ENCODE assay signal across 1 cellular context in the genomic region with DNA sequence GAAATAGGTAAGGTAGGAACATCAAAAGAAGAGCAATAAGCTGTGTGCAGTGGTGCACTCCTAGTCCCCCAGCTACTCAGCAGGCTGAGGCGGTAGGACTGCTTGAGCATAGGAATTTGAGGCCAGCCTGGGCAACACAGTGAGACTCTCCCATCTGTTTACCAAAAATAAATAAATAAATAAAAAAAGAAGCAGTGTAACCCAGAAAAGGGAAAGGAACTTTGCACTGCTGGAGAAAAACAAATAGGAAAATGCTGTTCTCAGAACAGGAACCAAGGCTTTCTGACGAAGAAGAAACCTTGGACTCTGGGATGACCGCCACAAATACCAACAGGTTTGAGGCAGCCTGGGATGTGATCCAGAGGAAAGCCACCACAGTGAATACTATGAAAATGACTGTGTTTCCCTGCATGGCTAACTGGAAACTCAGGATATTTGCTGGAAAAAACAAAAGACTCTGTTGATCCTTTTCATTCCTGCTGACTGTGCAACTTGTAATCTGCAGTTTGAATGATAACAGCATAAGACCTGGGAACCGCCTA.
A peak's percentile ranks its signal among the peaks of the same experiment; 100 is the strongest.
TF ChIP-seq lines count a peak whose summit lies in the region.

No MANE protein-coding gene starts in this region.

TF ChIP-seq in HepG2, 621 proteins besides CTCF, POLR2A, EP300 and RAD21 (continued from another document and continues in another):
- TF ChIP-seq, protein P1, sequence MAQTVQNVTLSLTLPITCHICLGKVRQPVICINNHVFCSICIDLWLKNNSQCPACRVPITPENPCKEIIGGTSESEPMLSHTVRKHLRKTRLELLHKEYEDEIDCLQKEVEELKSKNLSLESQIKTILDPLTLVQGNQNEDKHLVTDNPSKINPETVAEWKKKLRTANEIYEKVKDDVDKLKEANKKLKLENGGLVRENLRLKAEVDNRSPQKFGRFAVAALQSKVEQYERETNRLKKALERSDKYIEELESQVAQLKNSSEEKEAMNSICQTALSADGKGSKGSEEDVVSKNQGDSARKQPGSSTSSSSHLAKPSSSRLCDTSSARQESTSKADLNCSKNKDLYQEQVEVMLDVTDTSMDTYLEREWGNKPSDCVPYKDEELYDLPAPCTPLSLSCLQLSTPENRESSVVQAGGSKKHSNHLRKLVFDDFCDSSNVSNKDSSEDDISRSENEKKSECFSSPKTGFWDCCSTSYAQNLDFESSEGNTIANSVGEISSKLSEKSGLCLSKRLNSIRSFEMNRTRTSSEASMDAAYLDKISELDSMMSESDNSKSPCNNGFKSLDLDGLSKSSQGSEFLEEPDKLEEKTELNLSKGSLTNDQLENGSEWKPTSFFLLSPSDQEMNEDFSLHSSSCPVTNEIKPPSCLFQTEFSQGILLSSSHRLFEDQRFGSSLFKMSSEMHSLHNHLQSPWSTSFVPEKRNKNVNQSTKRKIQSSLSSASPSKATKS (CRISPR knock-in tag; IDR thresholded peaks at IDR 0.05), result no peak
- TF ChIP-seq, protein P2, sequence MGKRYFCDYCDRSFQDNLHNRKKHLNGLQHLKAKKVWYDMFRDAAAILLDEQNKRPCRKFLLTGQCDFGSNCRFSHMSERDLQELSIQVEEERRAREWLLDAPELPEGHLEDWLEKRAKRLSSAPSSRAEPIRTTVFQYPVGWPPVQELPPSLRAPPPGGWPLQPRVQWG (CRISPR knock-in tag; IDR thresholded peaks at IDR 0.05; ENCODE audit: borderline replicate concordance, low read depth), result no peak
- TF ChIP-seq, protein P3, sequence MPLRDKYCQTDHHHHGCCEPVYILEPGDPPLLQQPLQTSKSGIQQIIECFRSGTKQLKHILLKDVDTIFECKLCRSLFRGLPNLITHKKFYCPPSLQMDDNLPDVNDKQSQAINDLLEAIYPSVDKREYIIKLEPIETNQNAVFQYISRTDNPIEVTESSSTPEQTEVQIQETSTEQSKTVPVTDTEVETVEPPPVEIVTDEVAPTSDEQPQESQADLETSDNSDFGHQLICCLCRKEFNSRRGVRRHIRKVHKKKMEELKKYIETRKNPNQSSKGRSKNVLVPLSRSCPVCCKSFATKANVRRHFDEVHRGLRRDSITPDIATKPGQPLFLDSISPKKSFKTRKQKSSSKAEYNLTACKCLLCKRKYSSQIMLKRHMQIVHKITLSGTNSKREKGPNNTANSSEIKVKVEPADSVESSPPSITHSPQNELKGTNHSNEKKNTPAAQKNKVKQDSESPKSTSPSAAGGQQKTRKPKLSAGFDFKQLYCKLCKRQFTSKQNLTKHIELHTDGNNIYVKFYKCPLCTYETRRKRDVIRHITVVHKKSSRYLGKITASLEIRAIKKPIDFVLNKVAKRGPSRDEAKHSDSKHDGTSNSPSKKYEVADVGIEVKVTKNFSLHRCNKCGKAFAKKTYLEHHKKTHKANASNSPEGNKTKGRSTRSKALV (CRISPR knock-in tag; IDR thresholded peaks at IDR 0.05), result peak; percentile 43; the same call in 1 of the 2 replicates
- TF ChIP-seq MED1 (CRISPR knock-in tag; IDR thresholded peaks at IDR 0.05) (peak; percentile 86), JDP2 (CRISPR knock-in tag; IDR thresholded peaks at IDR 0.05; ENCODE audit: borderline replicate concordance) (no peak), TAF15 (IDR thresholded peaks at IDR 0.05; ENCODE audit: low read depth, low read length, poor library complexity, severe bottlenecking) (no peak), ZNF317 (CRISPR knock-in tag; IDR thresholded peaks at IDR 0.05) (no peak), ATAD3A (CRISPR knock-in tag; IDR thresholded peaks at IDR 0.05) (no peak), AGO1 (IDR thresholded peaks at IDR 0.05; ENCODE audit: low read depth, low read length, poor library complexity, severe bottlenecking) (no peak), ZMYM3 (CRISPR knock-in tag; IDR thresholded peaks at IDR 0.05) (peak; percentile 92), PCBP2 (optimal IDR thresholded peaks at IDR 0.05; ENCODE audit: low read depth, low read length, poor library complexity, severe bottlenecking) (no peak), PHF21A (CRISPR knock-in tag; IDR thresholded peaks at IDR 0.05) (peak; percentile 55; the same call in 1 of the 2 replicates), TCF7L2 (IDR thresholded peaks at IDR 0.05; ENCODE audit: low read depth, low read length) (no peak), HDAC1 (CRISPR knock-in tag; IDR thresholded peaks at IDR 0.05) (peak; percentile 28; the same call in 1 of the 2 replicates), ZNF777 (CRISPR knock-in tag; IDR thresholded peaks at IDR 0.05) (no peak), MTA3 (CRISPR knock-in tag; IDR thresholded peaks at IDR 0.05) (no peak), ZNF20 (CRISPR knock-in tag; IDR thresholded peaks at IDR 0.05) (no peak), CHCHD3 (CRISPR knock-in tag; IDR thresholded peaks at IDR 0.05) (no peak)
- TF ChIP-seq, protein P4, sequence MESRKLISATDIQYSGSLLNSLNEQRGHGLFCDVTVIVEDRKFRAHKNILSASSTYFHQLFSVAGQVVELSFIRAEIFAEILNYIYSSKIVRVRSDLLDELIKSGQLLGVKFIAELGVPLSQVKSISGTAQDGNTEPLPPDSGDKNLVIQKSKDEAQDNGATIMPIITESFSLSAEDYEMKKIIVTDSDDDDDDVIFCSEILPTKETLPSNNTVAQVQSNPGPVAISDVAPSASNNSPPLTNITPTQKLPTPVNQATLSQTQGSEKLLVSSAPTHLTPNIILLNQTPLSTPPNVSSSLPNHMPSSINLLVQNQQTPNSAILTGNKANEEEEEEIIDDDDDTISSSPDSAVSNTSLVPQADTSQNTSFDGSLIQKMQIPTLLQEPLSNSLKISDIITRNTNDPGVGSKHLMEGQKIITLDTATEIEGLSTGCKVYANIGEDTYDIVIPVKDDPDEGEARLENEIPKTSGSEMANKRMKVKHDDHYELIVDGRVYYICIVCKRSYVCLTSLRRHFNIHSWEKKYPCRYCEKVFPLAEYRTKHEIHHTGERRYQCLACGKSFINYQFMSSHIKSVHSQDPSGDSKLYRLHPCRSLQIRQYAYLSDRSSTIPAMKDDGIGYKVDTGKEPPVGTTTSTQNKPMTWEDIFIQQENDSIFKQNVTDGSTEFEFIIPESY (CRISPR knock-in tag; IDR thresholded peaks at IDR 0.05), result peak; percentile 93
- TF ChIP-seq, protein P5, sequence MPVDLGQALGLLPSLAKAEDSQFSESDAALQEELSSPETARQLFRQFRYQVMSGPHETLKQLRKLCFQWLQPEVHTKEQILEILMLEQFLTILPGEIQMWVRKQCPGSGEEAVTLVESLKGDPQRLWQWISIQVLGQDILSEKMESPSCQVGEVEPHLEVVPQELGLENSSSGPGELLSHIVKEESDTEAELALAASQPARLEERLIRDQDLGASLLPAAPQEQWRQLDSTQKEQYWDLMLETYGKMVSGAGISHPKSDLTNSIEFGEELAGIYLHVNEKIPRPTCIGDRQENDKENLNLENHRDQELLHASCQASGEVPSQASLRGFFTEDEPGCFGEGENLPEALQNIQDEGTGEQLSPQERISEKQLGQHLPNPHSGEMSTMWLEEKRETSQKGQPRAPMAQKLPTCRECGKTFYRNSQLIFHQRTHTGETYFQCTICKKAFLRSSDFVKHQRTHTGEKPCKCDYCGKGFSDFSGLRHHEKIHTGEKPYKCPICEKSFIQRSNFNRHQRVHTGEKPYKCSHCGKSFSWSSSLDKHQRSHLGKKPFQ (CRISPR knock-in tag; IDR thresholded peaks at IDR 0.05; ENCODE audit: insufficient replicate concordance), result peak; percentile 60
- TF ChIP-seq, protein P6, sequence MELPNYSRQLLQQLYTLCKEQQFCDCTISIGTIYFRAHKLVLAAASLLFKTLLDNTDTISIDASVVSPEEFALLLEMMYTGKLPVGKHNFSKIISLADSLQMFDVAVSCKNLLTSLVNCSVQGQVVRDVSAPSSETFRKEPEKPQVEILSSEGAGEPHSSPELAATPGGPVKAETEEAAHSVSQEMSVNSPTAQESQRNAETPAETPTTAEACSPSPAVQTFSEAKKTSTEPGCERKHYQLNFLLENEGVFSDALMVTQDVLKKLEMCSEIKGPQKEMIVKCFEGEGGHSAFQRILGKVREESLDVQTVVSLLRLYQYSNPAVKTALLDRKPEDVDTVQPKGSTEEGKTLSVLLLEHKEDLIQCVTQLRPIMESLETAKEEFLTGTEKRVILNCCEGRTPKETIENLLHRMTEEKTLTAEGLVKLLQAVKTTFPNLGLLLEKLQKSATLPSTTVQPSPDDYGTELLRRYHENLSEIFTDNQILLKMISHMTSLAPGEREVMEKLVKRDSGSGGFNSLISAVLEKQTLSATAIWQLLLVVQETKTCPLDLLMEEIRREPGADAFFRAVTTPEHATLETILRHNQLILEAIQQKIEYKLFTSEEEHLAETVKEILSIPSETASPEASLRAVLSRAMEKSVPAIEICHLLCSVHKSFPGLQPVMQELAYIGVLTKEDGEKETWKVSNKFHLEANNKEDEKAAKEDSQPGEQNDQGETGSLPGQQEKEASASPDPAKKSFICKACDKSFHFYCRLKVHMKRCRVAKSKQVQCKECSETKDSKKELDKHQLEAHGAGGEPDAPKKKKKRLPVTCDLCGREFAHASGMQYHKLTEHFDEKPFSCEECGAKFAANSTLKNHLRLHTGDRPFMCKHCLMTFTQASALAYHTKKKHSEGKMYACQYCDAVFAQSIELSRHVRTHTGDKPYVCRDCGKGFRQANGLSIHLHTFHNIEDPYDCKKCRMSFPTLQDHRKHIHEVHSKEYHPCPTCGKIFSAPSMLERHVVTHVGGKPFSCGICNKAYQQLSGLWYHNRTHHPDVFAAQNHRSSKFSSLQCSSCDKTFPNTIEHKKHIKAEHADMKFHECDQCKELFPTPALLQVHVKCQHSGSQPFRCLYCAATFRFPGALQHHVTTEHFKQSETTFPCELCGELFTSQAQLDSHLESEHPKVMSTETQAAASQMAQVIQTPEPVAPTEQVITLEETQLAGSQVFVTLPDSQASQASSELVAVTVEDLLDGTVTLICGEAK (IDR thresholded peaks at IDR 0.05), result no peak
- TF ChIP-seq, protein P6 (CRISPR knock-in tag; IDR thresholded peaks at IDR 0.05), result no peak
- TF ChIP-seq, protein P7, sequence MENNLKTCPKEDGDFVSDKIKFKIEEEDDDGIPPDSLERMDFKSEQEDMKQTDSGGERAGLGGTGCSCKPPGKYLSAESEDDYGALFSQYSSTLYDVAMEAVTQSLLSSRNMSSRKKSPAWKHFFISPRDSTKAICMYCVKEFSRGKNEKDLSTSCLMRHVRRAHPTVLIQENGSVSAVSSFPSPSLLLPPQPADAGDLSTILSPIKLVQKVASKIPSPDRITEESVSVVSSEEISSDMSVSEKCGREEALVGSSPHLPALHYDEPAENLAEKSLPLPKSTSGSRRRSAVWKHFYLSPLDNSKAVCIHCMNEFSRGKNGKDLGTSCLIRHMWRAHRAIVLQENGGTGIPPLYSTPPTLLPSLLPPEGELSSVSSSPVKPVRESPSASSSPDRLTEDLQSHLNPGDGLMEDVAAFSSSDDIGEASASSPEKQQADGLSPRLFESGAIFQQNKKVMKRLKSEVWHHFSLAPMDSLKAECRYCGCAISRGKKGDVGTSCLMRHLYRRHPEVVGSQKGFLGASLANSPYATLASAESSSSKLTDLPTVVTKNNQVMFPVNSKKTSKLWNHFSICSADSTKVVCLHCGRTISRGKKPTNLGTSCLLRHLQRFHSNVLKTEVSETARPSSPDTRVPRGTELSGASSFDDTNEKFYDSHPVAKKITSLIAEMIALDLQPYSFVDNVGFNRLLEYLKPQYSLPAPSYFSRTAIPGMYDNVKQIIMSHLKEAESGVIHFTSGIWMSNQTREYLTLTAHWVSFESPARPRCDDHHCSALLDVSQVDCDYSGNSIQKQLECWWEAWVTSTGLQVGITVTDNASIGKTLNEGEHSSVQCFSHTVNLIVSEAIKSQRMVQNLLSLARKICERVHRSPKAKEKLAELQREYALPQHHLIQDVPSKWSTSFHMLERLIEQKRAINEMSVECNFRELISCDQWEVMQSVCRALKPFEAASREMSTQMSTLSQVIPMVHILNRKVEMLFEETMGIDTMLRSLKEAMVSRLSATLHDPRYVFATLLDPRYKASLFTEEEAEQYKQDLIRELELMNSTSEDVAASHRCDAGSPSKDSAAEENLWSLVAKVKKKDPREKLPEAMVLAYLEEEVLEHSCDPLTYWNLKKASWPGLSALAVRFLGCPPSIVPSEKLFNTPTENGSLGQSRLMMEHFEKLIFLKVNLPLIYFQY (CRISPR knock-in tag; IDR thresholded peaks at IDR 0.05; ENCODE audit: borderline replicate concordance), result no peak
- TF ChIP-seq, protein P8, sequence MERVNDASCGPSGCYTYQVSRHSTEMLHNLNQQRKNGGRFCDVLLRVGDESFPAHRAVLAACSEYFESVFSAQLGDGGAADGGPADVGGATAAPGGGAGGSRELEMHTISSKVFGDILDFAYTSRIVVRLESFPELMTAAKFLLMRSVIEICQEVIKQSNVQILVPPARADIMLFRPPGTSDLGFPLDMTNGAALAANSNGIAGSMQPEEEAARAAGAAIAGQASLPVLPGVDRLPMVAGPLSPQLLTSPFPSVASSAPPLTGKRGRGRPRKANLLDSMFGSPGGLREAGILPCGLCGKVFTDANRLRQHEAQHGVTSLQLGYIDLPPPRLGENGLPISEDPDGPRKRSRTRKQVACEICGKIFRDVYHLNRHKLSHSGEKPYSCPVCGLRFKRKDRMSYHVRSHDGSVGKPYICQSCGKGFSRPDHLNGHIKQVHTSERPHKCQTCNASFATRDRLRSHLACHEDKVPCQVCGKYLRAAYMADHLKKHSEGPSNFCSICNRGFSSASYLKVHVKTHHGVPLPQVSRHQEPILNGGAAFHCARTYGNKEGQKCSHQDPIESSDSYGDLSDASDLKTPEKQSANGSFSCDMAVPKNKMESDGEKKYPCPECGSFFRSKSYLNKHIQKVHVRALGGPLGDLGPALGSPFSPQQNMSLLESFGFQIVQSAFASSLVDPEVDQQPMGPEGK (CRISPR knock-in tag; IDR thresholded peaks at IDR 0.05), result no peak
